12 cellular contexts compared by ENCODE assay signal in genomic region chr6:142088858-142089216, GRCh38. TPM values are rescaled to one million over a fixed set of nuclear protein-coding genes. Genes with fewer than 3 reads are reported as not detected.
A peak's percentile ranks its signal among the peaks of the same experiment; 100 is the strongest.
DNase-seq lines count a peak whose midpoint lies in the region; ATAC-seq, FAIRE-seq and TF ChIP-seq lines count a peak whose summit lies in the region.
"Had no signal": no experiment of that assay in that cellular context is flagged by ENCODE, and none has a peak within 500 bp of the region (broad histone marks: within the 10 kb centered on the region; RNA-seq: fewer than 3 reads in every experiment).

No MANE protein-coding gene starts in this region.

- no peak overlapping the region for H3K23ac ChIP-seq in H1 (ENCODE audit: insufficient read length)

- H3K9ac ChIP-seq in H1 (replicated peaks in 1 of 4; ENCODE audit: extremely low read depth in 1 of 4, low read depth in 3 of 4, low read length in 3 of 4), result no peak overlapping the region

- H2BK12ac ChIP-seq in H1 (ENCODE audit: low read depth, low read length), result no peak overlapping the region

- H3K4me2 ChIP-seq in H1 (ENCODE audit: insufficient read depth in 1 of 2, low read depth in 2 of 2, low read length in 2 of 2), result peak overlapping the region; percentile 69 to 95

- peak; percentile 50 for DNase-seq in EL
- peak; percentile 5 for DNase-seq in MG63
- peak in 1 of 2 experiments; percentile 58 for DNase-seq in H1 (ENCODE audit: low read depth in 1 of 2, low spot score in 2 of 2)
- peak; percentile 31 for DNase-seq in mucosa of gallbladder (ENCODE audit: low spot score)
- no peak for DNase-seq in RPMI8226
- DNase-seq: activated CD4-positive, alpha-beta T cell treated with anti-CD3 and anti-CD28 coated beads for 4 hours; NCI-H524 treated with DMSO at 0.1 percent for 48 hours; sigmoid colon; substantia nigra had no signal

- no peak overlapping the region for H2BK20ac ChIP-seq in H1 (ENCODE audit: low read length)

- H2BK5ac ChIP-seq in H1 (ENCODE audit: low read depth, low read length), result no peak overlapping the region

- H4K20me1 ChIP-seq in H1 (replicated peaks in 1 of 2; ENCODE audit: control insufficient read depth in 1 of 2, insufficient read depth in 2 of 2, low read length in 2 of 2), result peaks cover 0 to 1% of the 10 kb centered on the region in 2 experiments

- H3K27me3 ChIP-seq in MG63 (peaks cover 2% of the 10 kb centered on the region; the same call in 1 of the 2 replicates), H1 (replicated peaks in 1 of 4; ENCODE audit: control insufficient read depth in 3 of 4, extremely low read depth in 1 of 4, insufficient read depth in 3 of 4, low read length in 3 of 4) (peaks cover 0 to 8% (median 6%) of the 10 kb centered on the region in 4 experiments; a peak in 4 of 7 replicates)

- no peak overlapping the region for H2AK5ac ChIP-seq in H1 (ENCODE audit: low read depth, low read length)

- H3K18ac ChIP-seq in H1 (ENCODE audit: extremely low read depth, low read length), result no peak overlapping the region

- no peak for TF ChIP-seq CTCF in H1 (IDR thresholded peaks at IDR 0.05; ENCODE audit: control extremely low read depth in 1 of 3, insufficient read depth in 1 of 3, low read depth in 1 of 3, low read length in 3 of 3)

- no peak overlapping the region for H3K56ac ChIP-seq in H1 (replicated peaks; ENCODE audit: insufficient read length, low read depth, low read length)

- ATAC-seq in GM18511 (IDR thresholded peaks at IDR 0.05; ENCODE audit: unreplicated experiment) (no peak), GM18502 (IDR thresholded peaks at IDR 0.05; ENCODE audit: poor library complexity, unreplicated experiment) (no peak), HG02852 (IDR thresholded peaks at IDR 0.05; ENCODE audit: unreplicated experiment) (no peak)

- H3K9me3 ChIP-seq in MG63, result no peaks in the 10 kb centered on the region
- no peaks in the 10 kb centered on the region for H3K9me3 ChIP-seq in H1 (ENCODE audit: insufficient read depth in 2 of 2, low read depth in 1 of 2, low read length in 1 of 2)
- H3K9me3 ChIP-seq: sigmoid colon had no signal

- no peak overlapping the region for H4K8ac ChIP-seq in H1 (ENCODE audit: extremely low read depth, insufficient read depth, low read length)

- H3K4me3 ChIP-seq in MG63, result no peak overlapping the region
- peak overlapping the region in 3 of 4 experiments; percentile 44 to 52 (median 47); a peak in 7 of 8 replicates for H3K4me3 ChIP-seq in H1 (ENCODE audit: extremely low read depth in 1 of 4, insufficient read depth in 2 of 4, low read depth in 3 of 4, low read length in 4 of 4)
- H3K4me3 ChIP-seq: sigmoid colon had no signal

- POLR2A ChIA-PET in H1 (lab: Charles Lee; ENCODE audit: partially characterized antibody), result interaction anchor here (0.6 to 0.9 kb wide), 3 partner anchors 36 to 102 kb away, joined by 3 to 7 read pairs (median 3); no protein-coding TSS in a partner anchor

- H2BK120ac ChIP-seq in H1 (replicated peaks; ENCODE audit: low read depth, low read length), result no peak overlapping the region

- no peaks in the 10 kb centered on the region for H3K79me2 ChIP-seq in H1 (ENCODE audit: control insufficient read depth in 1 of 2, insufficient read depth in 2 of 2, low read length in 2 of 2)

- H3K4ac ChIP-seq in H1 (replicated peaks; ENCODE audit: insufficient read length, low read depth, low read length), result no peak overlapping the region

- no peak for TF ChIP-seq EP300 in H1 (IDR thresholded peaks at IDR 0.05; ENCODE audit: borderline replicate concordance in 1 of 2, low read depth in 2 of 2, low read length in 2 of 2)

- no peak overlapping the region for H4K5ac ChIP-seq in H1 (ENCODE audit: insufficient read length, low read depth, low read length)

- no peaks in the 10 kb centered on the region for H3K4me1 ChIP-seq in H1 (replicated peaks in 1 of 4; ENCODE audit: control insufficient read depth in 3 of 4, insufficient read depth in 4 of 4, low read length in 3 of 4)
- H3K4me1 ChIP-seq: sigmoid colon had no signal

- FAIRE-seq in H1 (lab: Jason Lieb, UNC), result no peak

- no peak overlapping the region for H4K91ac ChIP-seq in H1 (replicated peaks; ENCODE audit: insufficient read length, low read length)

- H3K23me2 ChIP-seq in H1 (ENCODE audit: low read depth, low read length), result peaks cover 8% of the 10 kb centered on the region

- no peak for TF ChIP-seq POLR2A in H1 (IDR thresholded peaks at IDR 0.05; ENCODE audit: control extremely low read depth in 1 of 2, low read depth in 2 of 2, low read length in 2 of 2)

- peak in 1 of 2 experiments; percentile 13; a peak in 1 of 4 replicates for TF ChIP-seq RAD21 in H1 (IDR thresholded peaks at IDR 0.05 in 1 of 2, conservative IDR thresholded peaks at IDR 0.05 in 1 of 2; ENCODE audit: low read depth in 2 of 2, low read length in 2 of 2)

- CTCF ChIA-PET in H1 (lab: Charles Lee; ENCODE audit: partially characterized antibody), result interaction anchor here (0.6 to 0.9 kb wide), 4 partner anchors 12 to 222 kb away, joined by 3 to 5 read pairs (median 4); no protein-coding TSS in a partner anchor

- no peak overlapping the region for H3K14ac ChIP-seq in H1 (ENCODE audit: insufficient read length)

- H2AFZ ChIP-seq in H1 (ENCODE audit: low read length), result no peak overlapping the region

- WGBS in H1 (ENCODE audit: extremely low coverage in 1 of 2, insufficient coverage in 1 of 2, insufficient read length in 1 of 2, insufficient replicate concordance in 2 of 2, low coverage in 1 of 2, low lambda C conversion rate in 2 of 2, missing lambda C conversion rate in 1 of 2), 2 experiments, result 39% methylated on average over 14 of the region's 14 CpGs; no CpG with 5 or more reads in 1 of the 2 experiments

- no peaks in the 10 kb centered on the region for H3K79me1 ChIP-seq in H1 (ENCODE audit: low read depth, low read length)

- H3K36me3 ChIP-seq in MG63 (no peaks in the 10 kb centered on the region), H1 (ENCODE audit: control insufficient read depth in 2 of 4, insufficient read depth in 4 of 4, low read length in 3 of 4) (no peaks in the 10 kb centered on the region)
- H3K36me3 ChIP-seq: sigmoid colon had no signal

- H2BK15ac ChIP-seq in H1 (ENCODE audit: low read length), result no peak overlapping the region

- no peak overlapping the region for H3K27ac ChIP-seq in H1 (ENCODE audit: low read depth, low read length)
- H3K27ac ChIP-seq: sigmoid colon had no signal

TF ChIP-seq in H1, 55 proteins besides CTCF, POLR2A, EP300 and RAD21 (continues in another document):
- TF ChIP-seq ATF3 (IDR thresholded peaks at IDR 0.05; ENCODE audit: insufficient read depth, low read depth, low read length) (no peak), SP1 (IDR thresholded peaks at IDR 0.05; ENCODE audit: low read depth, low read length) (no peak), TAF1 (IDR thresholded peaks at IDR 0.05; ENCODE audit: low read depth, low read length) (no peak), ATF2 (IDR thresholded peaks at IDR 0.05; ENCODE audit: low read length) (no peak)

RNA-seq across cellular contexts. Expression of gene GJE1, which starts 43.9 kb away (rescaled TPM):
- total RNA-seq in MG63 (2014; rRNA removed; shearing (Covaris generic); ENCODE audit: low replicate concordance), result not detected in 2 replicates
- total RNA-seq in H1 (2021; fragmentation: NEBNext Ultra II Directional; extraction: Animal tissue kit (Norgen Biotek cat#: 25700)), result not detected in 2 replicates
- polyA plus RNA-seq in H1 (2011; rRNA removed), result not detected in 2 replicates
- polyA plus RNA-seq in H1 (2011; cell fraction: cytosol; rRNA removed), result not detected
- polyA plus RNA-seq in H1 (2011; cell fraction: nucleus; rRNA removed), result not detected
- not detected in 4 replicates for polyA plus RNA-seq in H1 (2012, experiment 1 of 2)
- polyA plus RNA-seq in H1 (2012, experiment 2 of 2), result not detected
- polyA plus RNA-seq in H1 (2013, experiment 1 of 2), result not detected
- not detected for polyA plus RNA-seq in H1 (2013, experiment 2 of 2)
- not detected in 2 replicates for polyA minus RNA-seq in H1 (2011; rRNA and poly(A)+ RNA removed)
- not detected for polyA minus RNA-seq in H1 (2011; cell fraction: cytosol; rRNA and poly(A)+ RNA removed)
- polyA minus RNA-seq in H1 (2011; cell fraction: nucleus; rRNA and poly(A)+ RNA removed), result not detected
- not detected for total RNA-seq in mucosa of gallbladder
- total RNA-seq: sigmoid colon had no signal
- polyA plus RNA-seq: sigmoid colon had no signal

RNA-seq across cellular contexts. Expression of gene NMBR, which starts 58.1 kb away (rescaled TPM):
- total RNA-seq in MG63 (2014; rRNA removed; shearing (Covaris generic); ENCODE audit: low replicate concordance), result not detected in 2 replicates
- total RNA-seq in H1 (2021; fragmentation: NEBNext Ultra II Directional; extraction: Animal tissue kit (Norgen Biotek cat#: 25700)), result not detected in 2 replicates
- 0.08 and 0.11 TPM in 2 replicates for polyA plus RNA-seq in H1 (2011; rRNA removed)
- 0.06 TPM for polyA plus RNA-seq in H1 (2011; cell fraction: cytosol; rRNA removed)
- not detected for polyA plus RNA-seq in H1 (2011; cell fraction: nucleus; rRNA removed)
- not detected in 4 replicates for polyA plus RNA-seq in H1 (2012, experiment 1 of 2)
- polyA plus RNA-seq in H1 (2012, experiment 2 of 2), result not detected
- 0.04 TPM for polyA plus RNA-seq in H1 (2013, experiment 1 of 2)
- 0.06 TPM for polyA plus RNA-seq in H1 (2013, experiment 2 of 2)
- 0.20 and 0.95 TPM in 2 replicates for polyA minus RNA-seq in H1 (2011; rRNA and poly(A)+ RNA removed)
- not detected for polyA minus RNA-seq in H1 (2011; cell fraction: cytosol; rRNA and poly(A)+ RNA removed)
- polyA minus RNA-seq in H1 (2011; cell fraction: nucleus; rRNA and poly(A)+ RNA removed), result not detected
- not detected for total RNA-seq in mucosa of gallbladder
- total RNA-seq: sigmoid colon had no signal
- polyA plus RNA-seq: sigmoid colon had no signal

RNA-seq across cellular contexts. Expression of gene VTA1, which starts 58.2 kb away (rescaled TPM):
- 119 and 126 TPM in 2 replicates for total RNA-seq in MG63 (2014; rRNA removed; shearing (Covaris generic); ENCODE audit: low replicate concordance)
- 63.6 and 64.0 TPM in 2 replicates for total RNA-seq in H1 (2021; fragmentation: NEBNext Ultra II Directional; extraction: Animal tissue kit (Norgen Biotek cat#: 25700))
- 33.8 and 67.0 TPM in 2 replicates for polyA plus RNA-seq in H1 (2011; rRNA removed)
- 61.2 TPM for polyA plus RNA-seq in H1 (2011; cell fraction: cytosol; rRNA removed)
- 25.8 TPM for polyA plus RNA-seq in H1 (2011; cell fraction: nucleus; rRNA removed)
- polyA plus RNA-seq in H1 (2012, experiment 1 of 2), result 38.3 to 55.0 TPM (median 43.3 TPM) in 4 replicates
- polyA plus RNA-seq in H1 (2012, experiment 2 of 2), result 5.9 TPM
- 59.5 TPM for polyA plus RNA-seq in H1 (2013, experiment 1 of 2)
- 60.8 TPM for polyA plus RNA-seq in H1 (2013, experiment 2 of 2)
- 66.7 and 113 TPM in 2 replicates for polyA minus RNA-seq in H1 (2011; rRNA and poly(A)+ RNA removed)
- 37.2 TPM for polyA minus RNA-seq in H1 (2011; cell fraction: cytosol; rRNA and poly(A)+ RNA removed)
- 57.3 TPM for polyA minus RNA-seq in H1 (2011; cell fraction: nucleus; rRNA and poly(A)+ RNA removed)
- 33.3 TPM for total RNA-seq in mucosa of gallbladder
